Comparison of ENCODE assay signal across 18 cellular contexts in genomic region chr11:114745150-114745671, GRCh38.
DNase-seq lines count a peak whose midpoint lies in the region; ATAC-seq, FAIRE-seq and TF ChIP-seq lines count a peak whose summit lies in the region.
"Had no signal": no experiment of that assay in that cellular context is flagged by ENCODE, and none has a peak within 500 bp of the region (broad histone marks: within the 10 kb centered on the region; RNA-seq: fewer than 3 reads in every experiment).

No MANE protein-coding gene starts in this region.

- no peak for FAIRE-seq in H1 (lab: Jason Lieb, UNC)
- FAIRE-seq: GM12878, GM19239, H54 had no signal

- H3K27ac Mint-ChIP-seq in GM23338 = no peak overlapping the region
- H3K27ac Mint-ChIP-seq: CD4-positive, alpha-beta memory T cell; HFFc6 had no signal

- H4K91ac ChIP-seq in H1 (replicated peaks; ENCODE audit: insufficient read length, low read length) = no peak overlapping the region

- H2BK5ac ChIP-seq in H1 (ENCODE audit: low read depth, low read length) = no peak overlapping the region

- H3K79me1 ChIP-seq in H1 (ENCODE audit: low read depth, low read length) = no peaks in the 10 kb centered on the region

- no peaks in the 10 kb centered on the region for H3K36me3 Mint-ChIP-seq in GM23338 (ENCODE audit: low read depth)
- H3K36me3 Mint-ChIP-seq: CD4-positive, alpha-beta memory T cell had no signal

- H3K27ac ChIP-seq in GM23338 (ENCODE audit: low read depth) = no peak overlapping the region
- no peak overlapping the region for H3K27ac ChIP-seq in H1 (ENCODE audit: low read depth, low read length)
- H3K27ac ChIP-seq in skeletal muscle tissue (ENCODE audit: low read depth, low read length) = peak overlapping the region; percentile 6
- H3K27ac ChIP-seq: GM23248 had no signal

- WGBS in H1 (ENCODE audit: extremely low coverage in 1 of 2, insufficient coverage in 1 of 2, insufficient read length in 1 of 2, insufficient replicate concordance in 2 of 2, low coverage in 1 of 2, low lambda C conversion rate in 2 of 2, missing lambda C conversion rate in 1 of 2), 2 experiments = 83% methylated on average over 2 of the region's 2 CpGs; no CpG with 5 or more reads in 1 of the 2 experiments

- H3K4ac ChIP-seq in H1 (replicated peaks; ENCODE audit: insufficient read length, low read depth, low read length) = no peak overlapping the region

- DNase-seq in GM23338 (ENCODE audit: low spot score) = no peak
- DNase-seq in H1 (ENCODE audit: low read depth in 1 of 2, low spot score in 2 of 2) = no peak
- DNase-seq in pons (ENCODE audit: low spot score) = peak; percentile 2
- DNase-seq in GDM1 (lab: John Stamatoyannopoulos, UW) = no peak
- DNase-seq: C1 segment of cervical spinal cord; Calu3; CD4-positive, alpha-beta memory T cell; COR-L47; DMS53; DMS79 treated with DMSO at 0.1 percent for 48 hours; GM23248; HFFc6 had no signal

- H3K18ac ChIP-seq in H1 (ENCODE audit: extremely low read depth, low read length) = no peak overlapping the region

- H4K20me1 ChIP-seq in GM23338 (replicated peaks; ENCODE audit: insufficient read depth) (no peaks in the 10 kb centered on the region), H1 (replicated peaks in 1 of 2; ENCODE audit: control insufficient read depth in 1 of 2, insufficient read depth in 2 of 2, low read length in 2 of 2) (no peaks in the 10 kb centered on the region)

- H2BK15ac ChIP-seq in H1 (ENCODE audit: low read length) = no peak overlapping the region

- H3K4me1 ChIP-seq in GM23338 (ENCODE audit: insufficient read depth) (no peaks in the 10 kb centered on the region), H1 (replicated peaks in 1 of 4; ENCODE audit: control insufficient read depth in 3 of 4, insufficient read depth in 4 of 4, low read length in 3 of 4) (no peaks in the 10 kb centered on the region), skeletal muscle tissue (ENCODE audit: control insufficient read depth in 3 of 3, insufficient read depth in 3 of 3, low read length in 3 of 3) (peaks cover 0 to 2% (median 0%) of the 10 kb centered on the region in 3 donors)
- H3K4me1 ChIP-seq: HAP-1 had no signal

- no peak overlapping the region for H3K9ac ChIP-seq in H1 (replicated peaks in 1 of 4; ENCODE audit: extremely low read depth in 1 of 4, low read depth in 3 of 4, low read length in 3 of 4)
- H3K9ac ChIP-seq in skeletal muscle tissue (ENCODE audit: low read depth in 1 of 3, low read length in 3 of 3) = no peak overlapping the region
- H3K9ac ChIP-seq: GM23248 had no signal

- 0 out of 2 replicates have a peak overlapping the region, but pooled peaks have one; percentile 28 for H2AFZ ChIP-seq in GM23338
- H2AFZ ChIP-seq in H1 (ENCODE audit: low read length) = peak overlapping the region; percentile 72; the same call in 1 of the 2 replicates
- H2AFZ ChIP-seq: GM23248 had no signal

- no peak overlapping the region for H4K5ac ChIP-seq in H1 (ENCODE audit: insufficient read length, low read depth, low read length)

- H3K79me2 ChIP-seq in GM23338 (replicated peaks; ENCODE audit: insufficient read depth) (no peaks in the 10 kb centered on the region), H1 (ENCODE audit: control insufficient read depth in 1 of 2, insufficient read depth in 2 of 2, low read length in 2 of 2) (no peaks in the 10 kb centered on the region)

- no peaks in the 10 kb centered on the region for H3K9me3 ChIP-seq in H1 (ENCODE audit: insufficient read depth in 2 of 2, low read depth in 1 of 2, low read length in 1 of 2)
- no peaks in the 10 kb centered on the region for H3K9me3 ChIP-seq in skeletal muscle tissue (ENCODE audit: control insufficient read depth in 3 of 3, low read length in 3 of 3)
- H3K9me3 ChIP-seq: HAP-1 had no signal

- H3K4me3 ChIP-seq in GM23338 (no peak overlapping the region), H1 (ENCODE audit: extremely low read depth in 1 of 4, insufficient read depth in 2 of 4, low read depth in 3 of 4, low read length in 4 of 4) (no peak overlapping the region), skeletal muscle tissue (ENCODE audit: low read length in 3 of 3) (no peak overlapping the region)
- H3K4me3 ChIP-seq: GM12878, GM23248, HAP-1 had no signal

- H3K4me2 ChIP-seq in GM23338 (no peak overlapping the region), H1 (ENCODE audit: insufficient read depth in 1 of 2, low read depth in 2 of 2, low read length in 2 of 2) (no peak overlapping the region)

- H3K23me2 ChIP-seq in H1 (ENCODE audit: low read depth, low read length) = no peaks in the 10 kb centered on the region

- no peaks in the 10 kb centered on the region for H3K27me3 Mint-ChIP-seq in GM23338 (ENCODE audit: insufficient read depth, low read depth, poor library complexity)

- POLR2A ChIA-PET in H1 (lab: Charles Lee; ENCODE audit: partially characterized antibody) = no interaction called here

- TF ChIP-seq EP300 in H1 (IDR thresholded peaks at IDR 0.05; ENCODE audit: borderline replicate concordance in 1 of 2, low read depth in 2 of 2, low read length in 2 of 2) = no peak

- TF ChIP-seq CTCF in GM23338 (conservative IDR thresholded peaks at IDR 0.05; ENCODE audit: low read depth in 2 of 2) (no peak), H1 (IDR thresholded peaks at IDR 0.05; ENCODE audit: control extremely low read depth in 1 of 3, insufficient read depth in 1 of 3, low read depth in 1 of 3, low read length in 3 of 3) (no peak)

- H3K36me3 ChIP-seq in GM23338 (ENCODE audit: insufficient read depth) (no peaks in the 10 kb centered on the region), H1 (ENCODE audit: control insufficient read depth in 2 of 4, insufficient read depth in 4 of 4, low read length in 3 of 4) (no peaks in the 10 kb centered on the region), skeletal muscle tissue (ENCODE audit: control insufficient read depth in 3 of 3, insufficient read depth in 3 of 3, low read length in 3 of 3) (no peaks in the 10 kb centered on the region)
- H3K36me3 ChIP-seq: HAP-1 had no signal

- ATAC-seq in GM23338 = no peak
- ATAC-seq in activated CD4-positive, CD25-positive, alpha-beta regulatory T cell treated with anti-CD3 and anti-CD28 coated beads, Interleukin-2, amount 50 U/mL, for 24 hours = no peak
- ATAC-seq: GM12878 had no signal

- no peaks in the 10 kb centered on the region; the same call in 2 of the 3 replicates for H3K4me1 Mint-ChIP-seq in GM23338
- H3K4me1 Mint-ChIP-seq: CD4-positive, alpha-beta memory T cell had no signal

- H4K8ac ChIP-seq in H1 (ENCODE audit: extremely low read depth, insufficient read depth, low read length) = no peak overlapping the region

- H3K14ac ChIP-seq in H1 (ENCODE audit: insufficient read length) = no peak overlapping the region

- TF ChIP-seq POLR2A in H1 (IDR thresholded peaks at IDR 0.05; ENCODE audit: control extremely low read depth in 1 of 2, low read depth in 2 of 2, low read length in 2 of 2) = no peak

- H3K9me2 ChIP-seq in GM23338 (ENCODE audit: insufficient read depth) = no peaks in the 10 kb centered on the region; the same call in 1 of the 2 replicates

- H3K9me3 Mint-ChIP-seq in GM23338 = peaks cover 2% of the 10 kb centered on the region; the same call in 1 of the 3 replicates

- no peaks in the 10 kb centered on the region for H3F3A ChIP-seq in GM23338 (replicated peaks; ENCODE audit: low read depth)

- no peaks in the 10 kb centered on the region for H3K27me3 ChIP-seq in GM23338 (ENCODE audit: insufficient read depth)
- no peaks in the 10 kb centered on the region for H3K27me3 ChIP-seq in H1 (replicated peaks in 1 of 4; ENCODE audit: control insufficient read depth in 3 of 4, extremely low read depth in 1 of 4, insufficient read depth in 3 of 4, low read length in 3 of 4)
- H3K27me3 ChIP-seq in skeletal muscle tissue (ENCODE audit: control insufficient read depth in 3 of 3, insufficient read depth in 3 of 3, low read length in 3 of 3) = no peaks in the 10 kb centered on the region

- H3K4me3 Mint-ChIP-seq in GM23338 = no peak overlapping the region
- H3K4me3 Mint-ChIP-seq: CD4-positive, alpha-beta memory T cell; HFFc6 had no signal

- H2BK20ac ChIP-seq in H1 (ENCODE audit: low read length) = no peak overlapping the region

- no peak overlapping the region for H2BK120ac ChIP-seq in H1 (replicated peaks; ENCODE audit: low read depth, low read length)

- H2AK5ac ChIP-seq in H1 (ENCODE audit: low read depth, low read length) = no peak overlapping the region

- CTCF ChIA-PET in H1 (lab: Charles Lee; ENCODE audit: partially characterized antibody) = no interaction called here

- no peak overlapping the region for H3K23ac ChIP-seq in H1 (ENCODE audit: insufficient read length)

- TF ChIP-seq RAD21 in H1 (IDR thresholded peaks at IDR 0.05 in 1 of 2, conservative IDR thresholded peaks at IDR 0.05 in 1 of 2; ENCODE audit: low read depth in 2 of 2, low read length in 2 of 2) = no peak

- H3K56ac ChIP-seq in H1 (replicated peaks; ENCODE audit: insufficient read length, low read depth, low read length) = no peak overlapping the region

- H2BK12ac ChIP-seq in H1 (ENCODE audit: low read depth, low read length) = no peak overlapping the region

TF ChIP-seq in GM23338, 12 proteins besides CTCF, POLR2A, EP300 and RAD21 (continues in another document):
- no peak for TF ChIP-seq POLR2AphosphoS5 (IDR thresholded peaks at IDR 0.05; ENCODE audit: low read depth)

TF ChIP-seq in H1, 55 proteins besides CTCF, POLR2A, EP300 and RAD21:
- TF ChIP-seq HDAC2 (IDR thresholded peaks at IDR 0.05; ENCODE audit: borderline replicate concordance in 1 of 2, low read depth in 2 of 2, low read length in 2 of 2) (no peak), KDM4A (IDR thresholded peaks at IDR 0.05; ENCODE audit: low read depth, low read length, severe bottlenecking) (no peak), BACH1 (IDR thresholded peaks at IDR 0.05; ENCODE audit: low read length) (no peak)
